8 cellular contexts compared by ENCODE assay signal in genomic region chrX:55488268-55488558, GRCh38. TPM values are rescaled to one million over a fixed set of nuclear protein-coding genes. Genes with fewer than 3 reads are reported as not detected.
DNase-seq lines count a peak whose midpoint lies in the region; ATAC-seq, FAIRE-seq and TF ChIP-seq lines count a peak whose summit lies in the region.

No MANE protein-coding gene starts in this region.

- H3K27me3 Mint-ChIP-seq in HFFc6 (ENCODE audit: insufficient read depth): no peaks in the 10 kb centered on the region
- H3K27me3 Mint-ChIP-seq in naive thymus-derived CD4-positive, alpha-beta T cell: no peaks in the 10 kb centered on the region

- H3K4me1 Mint-ChIP-seq in HFFc6 (ENCODE audit: low read depth): peaks cover 5% of the 10 kb centered on the region; the same call in 1 of the 2 replicates
- H3K4me1 Mint-ChIP-seq in naive thymus-derived CD4-positive, alpha-beta T cell: peaks cover 0 to 16% (median 12%) of the 10 kb centered on the region in 7 donors

- H3K4me1 ChIP-seq in BLaER1: peaks cover 14% of the 10 kb centered on the region
- H3K4me1 ChIP-seq in K562 (replicated peaks in 1 of 2; ENCODE audit: control insufficient read depth in 2 of 2, insufficient read depth in 2 of 2, low read length in 2 of 2): peaks cover 6 to 11% of the 10 kb centered on the region in 2 experiments; a peak in 4 of 5 replicates
- H3K4me1 ChIP-seq in naive thymus-derived CD4-positive, alpha-beta T cell (ENCODE audit: control insufficient read depth in 2 of 2, insufficient read depth in 2 of 2, low read length in 2 of 2): no peaks in the 10 kb centered on the region

- no peaks in the 10 kb centered on the region for H3K9me3 Mint-ChIP-seq in HFFc6
- peaks cover 0 to 2% (median 0%) of the 10 kb centered on the region in 11 donors for H3K9me3 Mint-ChIP-seq in naive thymus-derived CD4-positive, alpha-beta T cell

- H3K27ac ChIP-seq in BLaER1 (no peak overlapping the region), K562 (ENCODE audit: extremely low read depth, low read depth, low read length) (peak overlapping the region; percentile 62; the same call in 2 of the 3 replicates)
- H3K27ac ChIP-seq in naive thymus-derived CD4-positive, alpha-beta T cell (ENCODE audit: low read depth, low read length): peak overlapping the region; percentile 92

- H3K9me1 ChIP-seq in K562 (ENCODE audit: control insufficient read depth, insufficient read depth, low read length): no peaks in the 10 kb centered on the region

- intact Hi-C loops in K562 (cut with micrococcal nuclease): no loop called here
- intact Hi-C loops in naive thymus-derived CD4-positive, alpha-beta T cell (cut with micrococcal nuclease): no loop called here

- CTCF ChIA-PET in K562 (lab: Yijun Ruan, JAX; ENCODE audit: low intra/inter-chr PET ratio): no interaction called here
- CTCF ChIA-PET in naive thymus-derived CD4-positive, alpha-beta T cell (lab: Charles Lee): interaction anchor here (1.2 to 1.4 kb wide), 3 partner anchors 36 to 487 kb away, joined by 3 to 4 read pairs (median 3); partner anchors contain the start of gene MAGEH1

- no peak for FAIRE-seq in K562 (lab: Jason Lieb, UNC)

- 19% methylated on average over 4 of the region's 19 CpGs for WGBS in K562 (ENCODE audit: insufficient coverage, low coverage, missing lambda C conversion rate)

- TF ChIP-seq EP300 in K562 (IDR thresholded peaks at IDR 0.05; ENCODE audit: low read length): no peak

- no peak for TF ChIP-seq CTCF in HFFc6 (IDR thresholded peaks at IDR 0.05)
- TF ChIP-seq CTCF in K562 (IDR thresholded peaks at IDR 0.05 in 2 of 3, conservative IDR thresholded peaks at IDR 0.05 in 1 of 3; ENCODE audit: insufficient read depth in 2 of 3, low read depth in 1 of 3, low read length in 3 of 3): no peak

- H3K9ac ChIP-seq in BLaER1: peak overlapping the region; percentile 66; the same call in 1 of the 2 replicates
- H3K9ac ChIP-seq in K562 (ENCODE audit: insufficient read depth in 1 of 2, low read depth in 2 of 2, low read length in 2 of 2): peak overlapping the region; percentile 69 to 81

- no TSS peak for BruUV-seq in K562 (replicated peaks; lab: Mats Ljungman, UMichigan)

- H3K79me2 ChIP-seq in K562 (ENCODE audit: control insufficient read depth, insufficient read depth, low read length): no peaks in the 10 kb centered on the region; the same call in 1 of the 3 replicates

- H3K4me3 Mint-ChIP-seq in HFFc6: peak overlapping the region; percentile 75
- H3K4me3 Mint-ChIP-seq in naive thymus-derived CD4-positive, alpha-beta T cell: peak overlapping the region; percentile 75 to 97 (median 88)

- no peaks in the 10 kb centered on the region for H3K9me3 ChIP-seq in BLaER1
- H3K9me3 ChIP-seq in K562 (replicated peaks; ENCODE audit: control insufficient read depth, insufficient read depth, low read depth, low read length): no peaks in the 10 kb centered on the region
- no peaks in the 10 kb centered on the region for H3K9me3 ChIP-seq in naive thymus-derived CD4-positive, alpha-beta T cell (ENCODE audit: control insufficient read depth in 2 of 3, low read length in 3 of 3)

- H4K20me1 ChIP-seq in BLaER1 (no peaks in the 10 kb centered on the region), K562 (replicated peaks; ENCODE audit: control insufficient read depth, insufficient read depth, low read length) (no peaks in the 10 kb centered on the region)

- H3K36me3 ChIP-seq in BLaER1 (no peaks in the 10 kb centered on the region), K562 (ENCODE audit: control insufficient read depth, insufficient read depth, low read length) (no peaks in the 10 kb centered on the region)
- H3K36me3 ChIP-seq in naive thymus-derived CD4-positive, alpha-beta T cell (ENCODE audit: control insufficient read depth in 2 of 3, insufficient read depth in 3 of 3, low read length in 3 of 3): no peaks in the 10 kb centered on the region

- H3K27me3 ChIP-seq in BLaER1 (peaks cover 50% of the 10 kb centered on the region), K562 (ENCODE audit: control insufficient read depth in 2 of 2, insufficient read depth in 2 of 2, low read length in 2 of 2) (no peaks in the 10 kb centered on the region)
- H3K27me3 ChIP-seq in naive thymus-derived CD4-positive, alpha-beta T cell (ENCODE audit: control insufficient read depth in 2 of 2, insufficient read depth in 2 of 2, low read length in 2 of 2): no peaks in the 10 kb centered on the region

- H3K4me3 ChIP-seq in BLaER1: peak overlapping the region; percentile 74
- H3K4me3 ChIP-seq in K562: peak overlapping the region; percentile 33; the same call in 1 of the 2 replicates
- H3K4me3 ChIP-seq in naive thymus-derived CD4-positive, alpha-beta T cell (ENCODE audit: low read length): no peak overlapping the region

- no peak for TF ChIP-seq RAD21 in K562 (CRISPR knock-in tag; conservative IDR thresholded peaks at IDR 0.05 in 1 of 2, IDR thresholded peaks at IDR 0.05 in 1 of 2)

- DNase-seq in HFFc6: no peak
- no peak for DNase-seq in K562 (ENCODE audit: extremely low read depth in 1 of 4, low spot score in 3 of 4)
- peak in 2 of 9 donors; percentile 1 to 14 for DNase-seq in naive thymus-derived CD4-positive, alpha-beta T cell
- DNase-seq in UCSD-AML1 (lab: John Stamatoyannopoulos, UW; ENCODE audit: unreplicated experiment): no peak
- DNase-seq in activated effector memory CD4-positive, alpha-beta T cell treated with anti-CD3 and anti-CD28 coated beads, Interleukin-2, amount 50 U/mL, for 16 hours: no peak

- H3K4me2 ChIP-seq in BLaER1 (peak overlapping the region; percentile 63), K562 (ENCODE audit: insufficient read depth, low read length) (peak overlapping the region; percentile 60)

- POLR2A ChIA-PET in K562 (lab: Yijun Ruan, JAX): no interaction called here
- POLR2A ChIA-PET in naive thymus-derived CD4-positive, alpha-beta T cell (lab: Charles Lee): interaction anchor here (0.6 to 3.0 kb wide), 11 partner anchors 36 to 1633 kb away, joined by 3 to 35 read pairs (median 3); partner anchors contain the start of genes FAM120C, MAGEH1, PHF8 and RRAGB

- no peak for TF ChIP-seq POLR2A in K562 (conservative IDR thresholded peaks at IDR 0.05)

- H3K36me3 Mint-ChIP-seq in HFFc6 (ENCODE audit: low read depth): no peaks in the 10 kb centered on the region
- no peaks in the 10 kb centered on the region for H3K36me3 Mint-ChIP-seq in naive thymus-derived CD4-positive, alpha-beta T cell

- H3K27ac Mint-ChIP-seq in HFFc6: peak overlapping the region; percentile 43
- H3K27ac Mint-ChIP-seq in naive thymus-derived CD4-positive, alpha-beta T cell: peak overlapping the region; percentile 82 to 97 (median 91)

- peak overlapping the region; percentile 72 for H2AFZ ChIP-seq in K562 (ENCODE audit: low read depth, low read length)

- ATAC-seq in K562 (no peak), GM18909 (IDR thresholded peaks at IDR 0.05; ENCODE audit: poor library complexity, unreplicated experiment) (no peak), HG03097 (IDR thresholded peaks at IDR 0.05; ENCODE audit: low FRiP score, unreplicated experiment) (no peak)
- ATAC-seq in naive thymus-derived CD4-positive, alpha-beta T cell: no peak

- in situ Hi-C loops in K562 (cut with MboI): no loop called here

RNA-seq across cellular contexts. Expression of gene USP51, which starts 1.4 kb away (rescaled TPM):
- 1 to 10 TPM in 3 of 6 experiments, under 1 TPM in 3; 0.73 to 1.2 (median 1.0) TPM for total RNA-seq in HFFc6 (2021; fragmentation: NEBNext Ultra II Directional; extraction: Animal tissue kit (Norgen Biotek cat#: 25700))
- 4.2 and 4.7 TPM in 2 replicates for total RNA-seq in K562 (2011; cell fraction: chromatin; rRNA removed; ENCODE audit: low replicate concordance)
- total RNA-seq in K562 (2011; cell fraction: nucleolus; rRNA removed): 3.0 and 3.3 TPM in 2 replicates
- total RNA-seq in K562 (2011; cell fraction: nucleoplasm; rRNA removed): 2.7 and 3.5 TPM in 2 replicates
- total RNA-seq in K562 (2014; rRNA removed) (0.95 and 1.2 TPM in 2 replicates), K562 (2014; rRNA removed; fragmentation: Illumina TruSeq; extraction: Trizol) (1.3 and 1.6 TPM in 2 replicates), K562 (2015; rRNA removed; fragmentation: Illumina TruSeq; extraction: Trizol) (3.8 and 3.9 TPM in 2 replicates), K562 (2021) (1.8 and 2.0 TPM in 2 replicates)
- polyA plus RNA-seq in K562 (2011; rRNA removed) (3.0 and 3.5 TPM in 2 replicates), K562 (2014; fragmentation: Illumina TruSeq; extraction: Trizol) (1.1 and 1.6 TPM in 2 replicates), K562 (2014; fragmentation: Nextera tagmentation; extraction: Ambion mirVana) (under 1 TPM; 0.59 to 0.96 TPM), K562 (2014; rRNA removed) (0.77 and 0.93 TPM in 2 replicates)
- polyA plus RNA-seq in K562 (2011; cell fraction: cytosol; rRNA removed): 2.3 and 2.7 TPM in 2 replicates
- 2.8 and 3.2 TPM in 2 replicates for polyA plus RNA-seq in K562 (2011; cell fraction: nucleus; rRNA removed)
- polyA plus RNA-seq in K562 (2012): 1.7 and 1.9 TPM in 2 replicates
- 7.0 and 8.2 TPM in 2 replicates for polyA minus RNA-seq in K562 (2011; rRNA and poly(A)+ RNA removed)
- polyA minus RNA-seq in K562 (2011; cell fraction: cytosol; rRNA and poly(A)+ RNA removed): 1.9 and 3.8 TPM in 2 replicates
- 2.6 and 6.3 TPM in 2 replicates for polyA minus RNA-seq in K562 (2011; cell fraction: nucleus; rRNA and poly(A)+ RNA removed)
- 1 to 10 TPM; 1.3 to 5.2 (median 3.1) TPM for total RNA-seq in naive thymus-derived CD4-positive, alpha-beta T cell
- under 1 TPM; 0.20 to 0.45 TPM for polyA plus RNA-seq in naive thymus-derived CD4-positive, alpha-beta T cell

RNA-seq across cellular contexts. Expression of gene MAGEH1, which starts 36.3 kb away (rescaled TPM):
- total RNA-seq in HFFc6 (2021; fragmentation: NEBNext Ultra II Directional; extraction: Animal tissue kit (Norgen Biotek cat#: 25700)): 10 to 100 TPM; 20.6 to 25.3 (median 24.9) TPM
- total RNA-seq in K562 (2011; cell fraction: chromatin; rRNA removed; ENCODE audit: low replicate concordance): 8.6 and 9.0 TPM in 2 replicates
- total RNA-seq in K562 (2011; cell fraction: nucleolus; rRNA removed): 14.0 and 14.3 TPM in 2 replicates
- 14.8 and 15.0 TPM in 2 replicates for total RNA-seq in K562 (2011; cell fraction: nucleoplasm; rRNA removed)
- total RNA-seq in K562 (2014; rRNA removed) (9.2 and 13.6 TPM in 2 replicates), K562 (2014; rRNA removed; fragmentation: Illumina TruSeq; extraction: Trizol) (8.8 TPM in 2 replicates), K562 (2015; rRNA removed; fragmentation: Illumina TruSeq; extraction: Trizol) (8.6 and 9.6 TPM in 2 replicates), K562 (2021) (7.3 and 7.5 TPM in 2 replicates)
- polyA plus RNA-seq in K562 (2011; rRNA removed) (11.2 and 13.5 TPM in 2 replicates), K562 (2014; fragmentation: Illumina TruSeq; extraction: Trizol) (9.0 and 9.4 TPM in 2 replicates), K562 (2014; fragmentation: Nextera tagmentation; extraction: Ambion mirVana) (1 to 10 TPM; 3.7 to 4.1 TPM), K562 (2014; rRNA removed) (12.9 and 14.9 TPM in 2 replicates)
- polyA plus RNA-seq in K562 (2011; cell fraction: cytosol; rRNA removed): 11.5 and 13.7 TPM in 2 replicates
- polyA plus RNA-seq in K562 (2011; cell fraction: nucleus; rRNA removed): 6.2 and 12.0 TPM in 2 replicates
- 9.1 and 13.3 TPM in 2 replicates for polyA plus RNA-seq in K562 (2012)
- 3.4 and 4.3 TPM in 2 replicates for polyA minus RNA-seq in K562 (2011; rRNA and poly(A)+ RNA removed)
- polyA minus RNA-seq in K562 (2011; cell fraction: cytosol; rRNA and poly(A)+ RNA removed): 2.1 and 2.4 TPM in 2 replicates
- polyA minus RNA-seq in K562 (2011; cell fraction: nucleus; rRNA and poly(A)+ RNA removed): 1.5 and 3.7 TPM in 2 replicates
- total RNA-seq in naive thymus-derived CD4-positive, alpha-beta T cell: 10 to 100 TPM; 12.3 to 29.6 (median 20.3) TPM
- 10 to 100 TPM; 51.0 to 51.8 TPM for polyA plus RNA-seq in naive thymus-derived CD4-positive, alpha-beta T cell
